9 cellular contexts compared by ENCODE assay signal in the genomic region with DNA sequence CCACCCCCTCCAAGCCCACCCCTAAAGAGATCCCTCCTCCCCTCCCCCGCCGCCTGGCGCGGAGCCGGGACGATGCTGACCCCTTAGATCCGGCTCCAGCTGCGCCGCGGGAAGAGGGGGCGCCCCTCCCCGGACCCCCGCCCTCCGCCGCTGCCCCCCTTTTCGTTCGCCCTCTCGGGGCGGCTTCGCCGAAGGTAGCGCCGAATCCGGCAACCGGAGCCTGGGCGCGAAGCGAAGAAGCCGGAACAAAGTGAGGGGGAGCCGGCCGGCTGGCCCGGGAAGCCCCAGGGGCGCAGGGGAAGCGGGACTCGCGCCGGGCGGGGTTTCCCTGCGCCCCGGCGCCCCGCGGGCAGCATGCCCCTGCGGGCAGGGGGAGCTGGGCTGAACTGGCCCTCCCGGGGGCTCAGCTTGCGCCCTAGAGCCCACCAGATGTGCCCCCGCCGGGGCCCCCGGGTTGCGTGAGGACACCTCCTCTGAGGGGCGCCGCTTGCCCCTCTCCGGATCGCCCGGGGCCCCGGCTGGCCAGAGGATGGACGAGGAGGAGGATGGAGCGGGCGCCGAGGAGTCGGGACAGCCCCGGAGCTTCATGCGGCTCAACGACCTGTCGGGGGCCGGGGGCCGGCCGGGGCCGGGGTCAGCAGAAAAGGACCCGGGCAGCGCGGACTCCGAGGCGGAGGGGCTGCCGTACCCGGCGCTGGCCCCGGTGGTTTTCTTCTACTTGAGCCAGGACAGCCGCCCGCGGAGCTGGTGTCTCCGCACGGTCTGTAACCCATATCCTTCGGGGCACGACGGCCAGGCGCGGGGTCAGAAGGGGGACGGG. TPM values are rescaled to one million over a fixed set of nuclear protein-coding genes. Genes with fewer than 3 reads are reported as not detected.
DNase-seq lines count a peak whose midpoint lies in the region; ATAC-seq and TF ChIP-seq lines count a peak whose summit lies in the region.
"Had no signal": no experiment of that assay in that cellular context is flagged by ENCODE, and none has a peak within 500 bp of the region (broad histone marks: within the 10 kb centered on the region; RNA-seq: fewer than 3 reads in every experiment).

No MANE protein-coding gene starts in this region.

- TF ChIP-seq CTCF in GM12875 (IDR thresholded peaks at IDR 0.05; ENCODE audit: borderline replicate concordance, insufficient read depth, low read depth, low read length) = no peak
- TF ChIP-seq CTCF in HL-60 (IDR thresholded peaks at IDR 0.05; ENCODE audit: insufficient read depth, low read length) = no peak
- TF ChIP-seq CTCF in dorsolateral prefrontal cortex (IDR thresholded peaks at IDR 0.05 in 54 of 56, conservative IDR thresholded peaks at IDR 0.05 in 2 of 56; ENCODE audit: low read depth in 1 of 56, partially characterized antibody in 56 of 56) = no peak

- DNase-seq in HL-60 (ENCODE audit: low read depth in 1 of 2, low spot score in 1 of 2) (no peak), dorsolateral prefrontal cortex (no peak), HuH-7 (ENCODE audit: low spot score) (no peak), COR-L47 (lab: John Stamatoyannopoulos, UW) (no peak), NCI-H1436 (lab: John Stamatoyannopoulos, UW) (no peak)

- intact Hi-C loops in dorsolateral prefrontal cortex (cut with DNase I) = no loop called here

- H3K27me3 ChIP-seq in HL-60 (ENCODE audit: insufficient read depth, poor library complexity, severe bottlenecking) (peaks cover 68% of the 10 kb centered on the region), dorsolateral prefrontal cortex (peaks cover 0 to 43% (median 6%) of the 10 kb centered on the region in 45 donors), rectal smooth muscle tissue (ENCODE audit: control insufficient read depth, insufficient read depth, low read length) (peaks cover 35% of the 10 kb centered on the region)

- H3K36me3 ChIP-seq in rectal smooth muscle tissue (ENCODE audit: control insufficient read depth, insufficient read depth, low read length) = no peaks in the 10 kb centered on the region

- H3K4me1 ChIP-seq in rectal smooth muscle tissue (ENCODE audit: control insufficient read depth, insufficient read depth, low read length) = peaks cover 3% of the 10 kb centered on the region

- no peak overlapping the region for H3K9ac ChIP-seq in rectal smooth muscle tissue (ENCODE audit: low read length)

- no peak for ATAC-seq in GM18873 (IDR thresholded peaks at IDR 0.05; ENCODE audit: low FRiP score, unreplicated experiment)

- H3K4me3 ChIP-seq in GM12875 (ENCODE audit: low read depth, low read length) (peak overlapping the region; percentile 26), HL-60 (replicated peaks; ENCODE audit: insufficient read depth, low read length) (peak overlapping the region; percentile 5), dorsolateral prefrontal cortex (peak overlapping the region; percentile 43 to 73 (median 61)), rectal smooth muscle tissue (ENCODE audit: low read length) (peak overlapping the region; percentile 44)

- H3K27ac ChIP-seq in HL-60 (replicated peaks) (no peak overlapping the region), dorsolateral prefrontal cortex (peak overlapping the region in 16 of 59 donors; percentile 1 to 74 (median 44)), rectal smooth muscle tissue (ENCODE audit: low read depth, low read length) (no peak overlapping the region)

RNA-seq across cellular contexts. Expression of a gene that starts 0.6 kb away (rescaled TPM):
- 10 to 100 TPM in 118 of 120 experiments, 1 to 10 TPM in 2; 6.8 to 38.4 (median 21.8) TPM for total RNA-seq in dorsolateral prefrontal cortex
- total RNA-seq: natural killer cell treated with Interleukin-12 subunit alpha and Interleukin-12 subunit beta and Interleukin-15 and Interleukin-18, amount 100 ng/mL, for 72 hours had no signal

RNA-seq across cellular contexts. Expression of a gene that starts 14.2 kb away (rescaled TPM):
- total RNA-seq in dorsolateral prefrontal cortex = 10 to 100 TPM; 29.4 to 85.3 (median 53.1) TPM

RNA-seq across cellular contexts. Expression of a gene that starts 28.6 kb away (rescaled TPM):
- total RNA-seq in dorsolateral prefrontal cortex = 10 to 100 TPM in 63 of 120 experiments, 1 to 10 TPM in 56, under 1 TPM in 1; 0.81 to 24.4 (median 10.4) TPM
- total RNA-seq: natural killer cell treated with Interleukin-12 subunit alpha and Interleukin-12 subunit beta and Interleukin-15 and Interleukin-18, amount 100 ng/mL, for 72 hours had no signal

RNA-seq across cellular contexts. Expression of a gene that starts 52.9 kb away (rescaled TPM):
- total RNA-seq in dorsolateral prefrontal cortex = 10 to 100 TPM in 9 of 120 experiments, 1 to 10 TPM in 111; 1.7 to 14.6 (median 5.8) TPM

Comparison
In these comparisons a context has a peak if more than half of its experiments do, and no peak if none do; other contexts are left out.
1. H3K4me3 ChIP-seq: peak in every context shown above with its lines; median percentile 61 in dorsolateral prefrontal cortex; 44 in rectal smooth muscle tissue; 26 in GM12875; 5 in HL-60.